In genomic region chr19:52690395-52691214, GRCh38 we compare ENCODE assay signal across 8 cellular contexts. TPM values are rescaled to one million over a fixed set of nuclear protein-coding genes. Genes with fewer than 3 reads are reported as not detected.
DNase-seq lines count a peak whose midpoint lies in the region; ATAC-seq and TF ChIP-seq lines count a peak whose summit lies in the region.

No MANE protein-coding gene starts in this region.

- POLR2A ChIA-PET in BJ (lab: Charles Lee), result no interaction called here

- CTCF ChIA-PET in BJ (lab: Yijun Ruan, JAX), result interaction anchor here (0.7 kb wide), 1 partner anchor 49 kb away, joined by 3 read pairs; no protein-coding TSS in a partner anchor

- no peak overlapping the region for H4K5ac ChIP-seq in mesendoderm (ENCODE audit: low read length)

- H2BK5ac ChIP-seq in mesendoderm (ENCODE audit: low read length), result peak overlapping the region; percentile 80

- TF ChIP-seq CTCF in BJ (IDR thresholded peaks at IDR 0.05; ENCODE audit: insufficient read depth, low read depth, low read length), result peak; percentile 8; the same call in 1 of the 2 replicates

- H3K4ac ChIP-seq in mesendoderm (ENCODE audit: low read depth, low read length), result peak overlapping the region; percentile 39

- H3K56ac ChIP-seq in mesendoderm (ENCODE audit: low read length), result peak overlapping the region; percentile 96

- H3K79me1 ChIP-seq in mesendoderm (ENCODE audit: low read length), result peaks cover 1% of the 10 kb centered on the region

- DNase-seq in BJ (ENCODE audit: low read depth) (peak; percentile 68), HK-2 (ENCODE audit: unreplicated experiment) (peak; percentile 93), NK-92 (lab: John Stamatoyannopoulos, UW; ENCODE audit: unreplicated experiment) (peak; percentile 49), mesendoderm (peak; percentile 97)
- peak; percentile 76 for DNase-seq in activated CD8-positive, alpha-beta memory T cell treated with anti-CD3 and anti-CD28 coated beads, Interleukin-2, amount 50 U/mL, for 24 hours (ENCODE audit: extremely low read depth)
- DNase-seq in stimulated activated CD8-positive, alpha-beta memory T cell treated with anti-CD3 and anti-CD28 coated beads, Interleukin-12 subunit alpha, Interleukin-12 subunit beta, amount 100 ng/mL, for 24 hours (ENCODE audit: extremely low read depth), result peak; percentile 86

- peak overlapping the region; percentile 52 for H3K18ac ChIP-seq in mesendoderm (ENCODE audit: low read length)

- H2BK120ac ChIP-seq in mesendoderm (ENCODE audit: low read depth, low read length), result no peak overlapping the region

- H3K9ac ChIP-seq in endocrine pancreas (ENCODE audit: control insufficient read depth, insufficient read depth, low read length) (peak overlapping the region; percentile 86), mesendoderm (ENCODE audit: low read length) (peak overlapping the region; percentile 97)

- peaks cover 1% of the 10 kb centered on the region for H3K79me2 ChIP-seq in mesendoderm (ENCODE audit: control insufficient read depth, insufficient read depth, low read length)

- H3K4me3 ChIP-seq in BJ (ENCODE audit: low read depth, low read length) (peak overlapping the region; percentile 64), endocrine pancreas (ENCODE audit: control insufficient read depth, insufficient read depth, low read length) (peak overlapping the region; percentile 71), mesendoderm (ENCODE audit: low read length) (peak overlapping the region; percentile 94)

- no peak overlapping the region for H2AK5ac ChIP-seq in mesendoderm (ENCODE audit: low read length)

- H3K36me3 ChIP-seq in BJ (ENCODE audit: control insufficient read depth, insufficient read depth, low read length), result no peaks in the 10 kb centered on the region
- no peaks in the 10 kb centered on the region for H3K36me3 ChIP-seq in endocrine pancreas (ENCODE audit: control insufficient read depth, insufficient read depth, low read length)
- H3K36me3 ChIP-seq in mesendoderm (ENCODE audit: control insufficient read depth, insufficient read depth, low read length), result no peaks in the 10 kb centered on the region

- WGBS in mesendoderm (ENCODE audit: extremely low coverage, insufficient coverage, low lambda C conversion rate), result no CpG with 5 or more reads among the region's 45 CpGs

- peak overlapping the region; percentile 87 for H3K4me2 ChIP-seq in mesendoderm (ENCODE audit: low read length)

- no peaks in the 10 kb centered on the region for H3K4me1 ChIP-seq in endocrine pancreas (ENCODE audit: control insufficient read depth, insufficient read depth, low read length)
- H3K4me1 ChIP-seq in mesendoderm (ENCODE audit: control insufficient read depth, low read depth, low read length), result no peaks in the 10 kb centered on the region

- peak overlapping the region; percentile 6 for H4K8ac ChIP-seq in mesendoderm (ENCODE audit: low read depth, low read length)

- no peaks in the 10 kb centered on the region for H3K9me3 ChIP-seq in endocrine pancreas (ENCODE audit: control insufficient read depth, low read length)

- H3K27ac ChIP-seq in mesendoderm (ENCODE audit: low read depth, low read length), result peak overlapping the region; percentile 78

- no peaks in the 10 kb centered on the region for H3K27me3 ChIP-seq in BJ (ENCODE audit: control insufficient read depth, insufficient read depth, low read length)
- no peaks in the 10 kb centered on the region for H3K27me3 ChIP-seq in endocrine pancreas (ENCODE audit: control insufficient read depth, insufficient read depth, low read length)
- no peaks in the 10 kb centered on the region for H3K27me3 ChIP-seq in mesendoderm (ENCODE audit: insufficient read depth, low read length, poor library complexity)

- peak; percentile 87 for ATAC-seq in GM19351 (IDR thresholded peaks at IDR 0.05; ENCODE audit: unreplicated experiment)

- H2BK15ac ChIP-seq in mesendoderm (replicated peaks; ENCODE audit: low read depth), result no peak overlapping the region

- H3K23ac ChIP-seq in mesendoderm (ENCODE audit: low read length), result peak overlapping the region; percentile 24

RNA-seq across cellular contexts. Expression of gene ZNF611, which starts 44.2 kb away (rescaled TPM):
- 2.4 and 3.8 TPM in 2 replicates for polyA plus RNA-seq in BJ (2011; rRNA removed)
- 3.1 and 4.2 TPM in 2 replicates for polyA minus RNA-seq in BJ (2011; rRNA and poly(A)+ RNA removed)
- 12.0 TPM for polyA plus RNA-seq in mesendoderm (2013, experiment 1 of 2)
- 13.8 TPM for polyA plus RNA-seq in mesendoderm (2013, experiment 2 of 2)

RNA-seq across cellular contexts. Expression of gene ZNF83, which starts 52.5 kb away (rescaled TPM):
- 23.7 and 36.1 TPM in 2 replicates for polyA plus RNA-seq in BJ (2011; rRNA removed)
- 10.1 and 17.3 TPM in 2 replicates for polyA minus RNA-seq in BJ (2011; rRNA and poly(A)+ RNA removed)
- 14.9 TPM for polyA plus RNA-seq in mesendoderm (2013, experiment 1 of 2)
- 14.0 TPM for polyA plus RNA-seq in mesendoderm (2013, experiment 2 of 2)

Comparison
In these comparisons a context has a peak if more than half of its experiments do, and no peak if none do; other contexts are left out.
1. Peak in every context shown above with its lines: DNase-seq, ATAC-seq, H3K4me3 ChIP-seq and H3K27ac ChIP-seq.